12 cellular contexts compared by ENCODE assay signal in genomic region chr20:50293244-50294139, GRCh38.
DNase-seq lines count a peak whose midpoint lies in the region; ATAC-seq, FAIRE-seq and TF ChIP-seq lines count a peak whose summit lies in the region.
"Had no signal": no experiment of that assay in that cellular context is flagged by ENCODE, and none has a peak within 500 bp of the region (broad histone marks: within the 10 kb centered on the region; RNA-seq: fewer than 3 reads in every experiment).

No MANE protein-coding gene starts in this region.

- DNase-seq in coronary artery (ENCODE audit: low spot score) = no peak
- peak in 1 of 3 donors; percentile 32 for DNase-seq in mucosa of descending colon
- no peak for DNase-seq in GM19240 (ENCODE audit: insufficient read length, low spot score)
- no peak for DNase-seq in GM12891 (ENCODE audit: insufficient read length, low spot score)
- DNase-seq in naive thymus-derived CD4-positive, alpha-beta T cell = no peak
- DNase-seq: amniotic stem cell, NCI-H1105 treated with DMSO at 0.1 percent for 48 hours, NCI-H510A treated with DMSO at 0.1 percent for 48 hours had no signal

- H3K36me3 Mint-ChIP-seq in naive thymus-derived CD4-positive, alpha-beta T cell = no peaks in the 10 kb centered on the region
- H3K36me3 Mint-ChIP-seq: WTC11 had no signal

- H3K9me3 ChIP-seq in HUES64 (ENCODE audit: insufficient read depth, low read depth, low read length) = no peaks in the 10 kb centered on the region
- no peaks in the 10 kb centered on the region for H3K9me3 ChIP-seq in mucosa of descending colon
- H3K9me3 ChIP-seq in naive thymus-derived CD4-positive, alpha-beta T cell (ENCODE audit: control insufficient read depth in 2 of 3, low read length in 3 of 3) = no peaks in the 10 kb centered on the region

- FAIRE-seq in GM12891 (lab: Jason Lieb, UNC) = no peak

- no peak overlapping the region for H3K9ac ChIP-seq in HUES64 (ENCODE audit: low read depth, low read length)

- POLR2A ChIA-PET in naive thymus-derived CD4-positive, alpha-beta T cell (lab: Charles Lee) = no interaction called here

- no peak overlapping the region for H3K27ac Mint-ChIP-seq in naive thymus-derived CD4-positive, alpha-beta T cell
- H3K27ac Mint-ChIP-seq: WTC11 had no signal

- WGBS in HUES64 = 86% methylated on average over 21 of the region's 22 CpGs

- TF ChIP-seq CTCF in coronary artery (IDR thresholded peaks at IDR 0.05) (no peak), mucosa of descending colon (IDR thresholded peaks at IDR 0.05) (no peak)

- H3K27me3 Mint-ChIP-seq in naive thymus-derived CD4-positive, alpha-beta T cell = peaks cover 0 to 12% (median 5%) of the 10 kb centered on the region in 5 donors

- no peak overlapping the region for H3K4me3 ChIP-seq in HUES64 (ENCODE audit: low read length)
- H3K4me3 ChIP-seq in coronary artery = no peak overlapping the region
- no peak overlapping the region for H3K4me3 ChIP-seq in mucosa of descending colon
- H3K4me3 ChIP-seq in naive thymus-derived CD4-positive, alpha-beta T cell (ENCODE audit: low read length) = no peak overlapping the region

- H3K4me1 ChIP-seq in HUES64 (ENCODE audit: insufficient read depth, low read length) = peaks cover 5% of the 10 kb centered on the region; the same call in 1 of the 2 replicates
- peaks cover 4% of the 10 kb centered on the region for H3K4me1 ChIP-seq in mucosa of descending colon (ENCODE audit: low read depth)
- no peaks in the 10 kb centered on the region for H3K4me1 ChIP-seq in naive thymus-derived CD4-positive, alpha-beta T cell (ENCODE audit: control insufficient read depth in 2 of 2, insufficient read depth in 2 of 2, low read length in 2 of 2)

- H3K9me3 Mint-ChIP-seq in naive thymus-derived CD4-positive, alpha-beta T cell = peaks cover 0 to 1% (median 0%) of the 10 kb centered on the region in 11 donors
- H3K9me3 Mint-ChIP-seq: WTC11 had no signal

- H3K36me3 ChIP-seq in HUES64 (ENCODE audit: insufficient read depth, low read length) = no peaks in the 10 kb centered on the region
- H3K36me3 ChIP-seq in mucosa of descending colon (ENCODE audit: low read depth) = no peaks in the 10 kb centered on the region
- H3K36me3 ChIP-seq in naive thymus-derived CD4-positive, alpha-beta T cell (ENCODE audit: control insufficient read depth in 2 of 3, insufficient read depth in 3 of 3, low read length in 3 of 3) = no peaks in the 10 kb centered on the region

- no peaks in the 10 kb centered on the region for H3K27me3 ChIP-seq in HUES64 (ENCODE audit: insufficient read depth, low read length)
- no peaks in the 10 kb centered on the region for H3K27me3 ChIP-seq in naive thymus-derived CD4-positive, alpha-beta T cell (ENCODE audit: control insufficient read depth in 2 of 2, insufficient read depth in 2 of 2, low read length in 2 of 2)

- intact Hi-C loops in mucosa of descending colon (cut with DNase I, micrococcal nuclease) = no loop called here
- intact Hi-C loops in naive thymus-derived CD4-positive, alpha-beta T cell (cut with micrococcal nuclease) = no loop called here

- peaks cover 6 to 33% (median 10%) of the 10 kb centered on the region in 7 donors for H3K4me1 Mint-ChIP-seq in naive thymus-derived CD4-positive, alpha-beta T cell

- CTCF ChIA-PET in naive thymus-derived CD4-positive, alpha-beta T cell (lab: Charles Lee) = no interaction called here

- H3K27ac ChIP-seq in HUES64 (ENCODE audit: low read depth, low read length) (0 out of 2 replicates have a peak overlapping the region, but pooled peaks have one; percentile 13), coronary artery (peak overlapping the region; percentile 58 to 85), temporal lobe (ENCODE audit: low read depth, low read length) (peak overlapping the region; percentile 57)
- H3K27ac ChIP-seq in naive thymus-derived CD4-positive, alpha-beta T cell (ENCODE audit: low read depth, low read length) = no peak overlapping the region

- H3K4me3 Mint-ChIP-seq in naive thymus-derived CD4-positive, alpha-beta T cell = no peak overlapping the region
- H3K4me3 Mint-ChIP-seq: WTC11 had no signal

- no peak for TF ChIP-seq POLR2A in GM12891 (IDR thresholded peaks at IDR 0.05; ENCODE audit: low read depth, low read length)

- ATAC-seq in mucosa of descending colon = peak; percentile 31
- ATAC-seq in naive thymus-derived CD4-positive, alpha-beta T cell = no peak
- ATAC-seq in HG02973 (IDR thresholded peaks at IDR 0.05; ENCODE audit: unreplicated experiment) = no peak

TF ChIP-seq in GM12891, 5 proteins besides CTCF, POLR2A, EP300 and RAD21:
- TF ChIP-seq TAF1 (IDR thresholded peaks at IDR 0.05; ENCODE audit: low read depth, low read length) = no peak
- no peak for TF ChIP-seq PAX5 (IDR thresholded peaks at IDR 0.05; ENCODE audit: insufficient read depth, low read length, severe bottlenecking)
- no peak for TF ChIP-seq SPI1 (IDR thresholded peaks at IDR 0.05; ENCODE audit: low read depth, low read length)
- no peak for TF ChIP-seq POU2F2 (IDR thresholded peaks at IDR 0.05; ENCODE audit: low read depth, low read length)
- TF ChIP-seq POLR2AphosphoS5 (IDR thresholded peaks at IDR 0.05; ENCODE audit: low read depth, low read length) = no peak
TF ChIP-seq in GM12891: peak in this region for 0.
